17 cellular contexts compared by ENCODE assay signal in genomic region chr16:595942-596735, GRCh38. TPM values are rescaled to one million over a fixed set of nuclear protein-coding genes. Genes with fewer than 3 reads are reported as not detected.
DNase-seq lines count a peak whose midpoint lies in the region; ATAC-seq and TF ChIP-seq lines count a peak whose summit lies in the region.
"Had no signal": no experiment of that assay in that cellular context is flagged by ENCODE, and none has a peak within 500 bp of the region (broad histone marks: within the 10 kb centered on the region; RNA-seq: fewer than 3 reads in every experiment).

No MANE protein-coding gene starts in this region.

- no peak for ATAC-seq in GM19351 (IDR thresholded peaks at IDR 0.05; ENCODE audit: unreplicated experiment)
- ATAC-seq: T-cell had no signal

- H4K20me1 ChIP-seq in BLaER1 (peaks cover 73% of the 10 kb centered on the region), H9 (ENCODE audit: control insufficient read depth, insufficient read depth, insufficient read length) (no peaks in the 10 kb centered on the region)

- no peak overlapping the region for H3K4me3 ChIP-seq in BLaER1

- H3K27me3 ChIP-seq in BLaER1, result no peaks in the 10 kb centered on the region
- H3K27me3 ChIP-seq in H9 (ENCODE audit: insufficient read depth, low read length), result no peaks in the 10 kb centered on the region; the same call in 1 of the 2 replicates

- H3K4ac ChIP-seq in H9 (ENCODE audit: low read depth, low read length), result no peak overlapping the region

- H4K91ac ChIP-seq in H9 (ENCODE audit: insufficient read length, low read depth, low read length), result no peak overlapping the region

- H3K14ac ChIP-seq in H9 (ENCODE audit: insufficient read depth, low read length), result no peak overlapping the region; the same call in 1 of the 2 replicates

- H3K36me3 Mint-ChIP-seq in H9 (ENCODE audit: insufficient read depth in 1 of 3, low read depth in 3 of 3), result peaks cover 9 to 28% (median 28%) of the 10 kb centered on the region in 3 experiments; a peak in 6 of 7 replicates

- H3K4me3 Mint-ChIP-seq in H9, result no peak overlapping the region
- H3K4me3 Mint-ChIP-seq: activated B cell treated with CpG ODN at 0.5 μM for 24 hours, T-cell had no signal

- H3K79me2 ChIP-seq in H9 (ENCODE audit: insufficient read depth, low read length), result no peaks in the 10 kb centered on the region; the same call in 1 of the 2 replicates

- no peak overlapping the region for H4K8ac ChIP-seq in H9 (replicated peaks; ENCODE audit: insufficient read length, low read depth, low read length)

- no peak overlapping the region for H2AK5ac ChIP-seq in H9 (ENCODE audit: insufficient read length, low read length)

- peaks cover 3% of the 10 kb centered on the region for H3K79me1 ChIP-seq in H9 (ENCODE audit: insufficient read depth, low read depth, low read length, poor library complexity, severe bottlenecking)

- H3K18ac ChIP-seq in H9 (ENCODE audit: insufficient read length, low read depth, low read length), result no peak overlapping the region

- no CpG with 5 or more reads among the region's 34 CpGs for WGBS in H9 (ENCODE audit: extremely low coverage, insufficient read length, low lambda C conversion rate)

- H2AFZ ChIP-seq in H9 (ENCODE audit: low read length), result no peak overlapping the region

- no peak overlapping the region for H2BK120ac ChIP-seq in H9 (ENCODE audit: low read depth, low read length, poor library complexity, severe bottlenecking)

- intact Hi-C loops in cardiac septum (cut with DNase I), result no loop called here

- H3K4me2 ChIP-seq in BLaER1 (peak overlapping the region; percentile 65), H9 (ENCODE audit: insufficient read depth, insufficient read length, low read length) (no peak overlapping the region)

- H3K27me3 Mint-ChIP-seq in H9 (ENCODE audit: low read depth), result peaks cover 20% of the 10 kb centered on the region
- H3K27me3 Mint-ChIP-seq: activated B cell treated with CpG ODN at 0.5 μM for 24 hours, progenitor cell of endocrine pancreas, T-cell had no signal

- no peaks in the 10 kb centered on the region for H3K23me2 ChIP-seq in H9 (ENCODE audit: insufficient read length, low read depth, low read length, poor library complexity, severe bottlenecking)

- peaks cover 0 to under 1% of the 10 kb centered on the region in 2 experiments; a peak in 1 of 5 replicates for H3K9me3 Mint-ChIP-seq in H9
- H3K9me3 Mint-ChIP-seq: activated B cell treated with CpG ODN at 0.5 μM for 24 hours, T-cell had no signal

- peaks cover 35% of the 10 kb centered on the region for H3K36me3 ChIP-seq in BLaER1

- no peak overlapping the region for H4K5ac ChIP-seq in H9 (ENCODE audit: insufficient read length, low read depth, low read length)

- DNase-seq in H9, result no peak
- DNase-seq in anterior cingulate cortex (lab: John Stamatoyannopoulos, UW), result peak in 38 of 58 donors; percentile 13 to 93 (median 54)
- DNase-seq in middle frontal gyrus (ENCODE audit: extremely low spot score, low spot score), result peak; percentile 57
- DNase-seq in NCI-H1436 (lab: John Stamatoyannopoulos, UW), result no peak
- DNase-seq in HUDEP-2 (lab: John Stamatoyannopoulos, UW; ENCODE audit: unreplicated experiment in 76 of 76), result no peak
- DNase-seq in cardiac septum (ENCODE audit: low spot score), result no peak
- DNase-seq: activated B cell treated with CpG ODN at 0.5 μM for 24 hours; activated gamma-delta T cell; AML-193; effector CD4-positive, alpha-beta T cell; NCI-H2029; NCI-H774; T-cell had no signal

- no peak for TF ChIP-seq CTCF in H9 (conservative IDR thresholded peaks at IDR 0.05)

- H3K56ac ChIP-seq in H9 (ENCODE audit: insufficient read length, low read depth, low read length), result no peak overlapping the region

- peak overlapping the region in 2 of 3 experiments; percentile 11 to 21; a peak in 5 of 7 replicates for H3K27ac Mint-ChIP-seq in H9
- H3K27ac Mint-ChIP-seq: activated B cell treated with CpG ODN at 0.5 μM for 24 hours had no signal

- peaks cover 3% of the 10 kb centered on the region in 2 experiments; a peak in 3 of 4 replicates for H3K4me1 Mint-ChIP-seq in H9

- H3K27ac ChIP-seq in BLaER1, result peak overlapping the region; percentile 46; the same call in 1 of the 2 replicates
- H3K27ac ChIP-seq in H9 (ENCODE audit: insufficient read length, low read depth, low read length), result no peak overlapping the region

- H2BK5ac ChIP-seq in H9 (ENCODE audit: insufficient read length, low read length), result no peak overlapping the region

- no peak overlapping the region for H3T11ph ChIP-seq in H9 (ENCODE audit: low read length)

- H2BK20ac ChIP-seq in H9 (ENCODE audit: low read depth, low read length, poor library complexity, severe bottlenecking), result no peak overlapping the region

- H3K4me1 ChIP-seq in BLaER1 (peaks cover 66% of the 10 kb centered on the region), H9 (ENCODE audit: insufficient read depth, low read length) (no peaks in the 10 kb centered on the region)

- H3K9me3 ChIP-seq in BLaER1 (peaks cover 8% of the 10 kb centered on the region; the same call in 1 of the 2 replicates), H9 (ENCODE audit: control insufficient read depth, low read depth, low read length) (no peaks in the 10 kb centered on the region)

- no peak overlapping the region for H3K23ac ChIP-seq in H9 (ENCODE audit: insufficient read length, low read depth, low read length)

- no peak overlapping the region for H2BK12ac ChIP-seq in H9 (ENCODE audit: insufficient read length, low read depth, low read length)

- H3K9ac ChIP-seq in BLaER1, result no peak overlapping the region
- no peak overlapping the region for H3K9ac ChIP-seq in H9 (ENCODE audit: extremely low read depth, insufficient read length, low read length)

- H2BK15ac ChIP-seq in H9 (ENCODE audit: low read depth, low read length), result no peak overlapping the region

RNA-seq across cellular contexts. Expression of gene RAB40C, which starts 6.3 kb away (rescaled TPM):
- total RNA-seq in H9 (2021), result 19.1 and 20.4 TPM in 2 replicates
- total RNA-seq in cardiac septum, result 19.4 TPM

RNA-seq across cellular contexts. Expression of gene PIGQ, which starts 26.4 kb away (rescaled TPM):
- 58.0 and 65.5 TPM in 2 replicates for total RNA-seq in H9 (2021)
- 25.5 TPM for total RNA-seq in cardiac septum

RNA-seq across cellular contexts. Expression of gene NHLRC4, which starts 29.3 kb away (rescaled TPM):
- total RNA-seq in H9 (2021), result 0.26 and 0.42 TPM in 2 replicates
- 0.30 TPM for total RNA-seq in cardiac septum

RNA-seq across cellular contexts. Expression of gene WFIKKN1, which starts 34.6 kb away (rescaled TPM):
- total RNA-seq in H9 (2021) (8.3 and 8.7 TPM in 2 replicates), cardiac septum (0.40 TPM)
- total RNA-seq: RPMI7951 had no signal

RNA-seq across cellular contexts. Expression of gene PRR35, which starts 35.9 kb away (rescaled TPM):
- 0.33 and 0.50 TPM in 2 replicates for total RNA-seq in H9 (2021)
- not detected for total RNA-seq in cardiac septum
- total RNA-seq: activated B cell treated with CpG ODN at 0.5 μM for 24 hours, progenitor cell of endocrine pancreas, RPMI7951, T-cell had no signal

Comparison
In these comparisons a context has a peak if more than half of its experiments do, and no peak if none do; other contexts are left out.
1. DNase-seq: peak in anterior cingulate cortex (38 of 58) and middle frontal gyrus (single experiment); none in H9 (single experiment), NCI-H1436 (single experiment), HUDEP-2 (0 of 76) and cardiac septum (single experiment).